7 cellular contexts compared by ENCODE assay signal in the genomic region with DNA sequence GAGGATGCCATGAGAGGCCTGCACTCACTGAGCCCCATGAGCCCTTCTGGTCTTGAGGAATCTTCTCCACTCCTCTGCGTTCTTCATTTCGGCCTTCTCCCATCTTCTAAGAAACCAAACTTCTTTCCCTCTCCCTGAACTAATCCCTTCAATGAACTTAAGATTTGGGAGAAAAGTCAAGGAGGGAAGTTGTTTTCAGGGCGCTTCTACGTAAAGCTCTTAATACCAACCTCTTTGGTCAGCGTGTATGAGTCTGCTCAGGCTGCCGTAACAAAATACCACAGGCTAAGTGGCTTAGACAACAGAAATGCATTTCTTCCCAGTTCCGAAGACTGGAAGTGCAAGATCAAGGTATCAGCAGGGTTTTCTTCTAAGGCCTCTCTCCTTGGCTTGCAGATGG.
"Had no signal": no experiment of that assay in that cellular context is flagged by ENCODE, and none has a peak within 500 bp of the region (broad histone marks: within the 10 kb centered on the region; RNA-seq: fewer than 3 reads in every experiment).

No MANE protein-coding gene starts in this region.

- H3K9me3 ChIP-seq: HAP-1 had no signal

- H3K9ac ChIP-seq: GM23248 had no signal

- H3K27ac ChIP-seq: GM23248, HL-60 had no signal

- H3K36me3 ChIP-seq: HAP-1 had no signal

- DNase-seq: GM23248, GOT3, H7, HFFc6, KBM-7 had no signal

- H2AFZ ChIP-seq: GM23248 had no signal

- H3K4me3 ChIP-seq: GM23248, HAP-1 had no signal
